Comparison of ENCODE assay signal across 27 cellular contexts in the genomic region with DNA sequence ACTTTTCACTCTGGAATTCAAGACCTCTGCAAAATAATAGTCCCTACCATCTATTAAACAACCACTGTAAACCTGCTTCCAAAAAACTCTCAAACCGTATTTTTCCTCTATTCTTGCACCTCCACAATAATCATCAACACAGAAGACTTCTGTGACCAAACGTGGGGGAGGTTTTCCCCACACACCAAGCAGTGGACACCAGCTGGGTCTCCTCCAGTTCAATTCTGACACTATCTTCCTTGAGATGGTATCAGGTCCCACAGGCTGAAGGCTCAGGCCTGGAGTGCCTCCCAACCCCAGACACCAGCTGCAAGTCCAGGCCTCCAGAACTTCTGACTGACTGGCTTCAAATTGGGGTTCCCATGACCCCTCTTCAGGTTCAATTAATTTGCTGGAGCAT.
"Had no signal": no experiment of that assay in that cellular context is flagged by ENCODE, and none has a peak within 500 bp of the region (broad histone marks: within the 10 kb centered on the region; RNA-seq: fewer than 3 reads in every experiment).

No MANE protein-coding gene starts in this region.

- H3K27ac Mint-ChIP-seq: effector memory CD8-positive, alpha-beta T cell; memory B cell; mesothelial cell of epicardium; naive B cell; natural killer cell treated with Interleukin-12 subunit alpha and Interleukin-12 subunit beta and Interleukin-15 and Interleukin-18, amount 100 ng/mL, for 72 hours; progenitor cell of endocrine pancreas; stimulated activated naive B cell treated with anti-CD40 and anti-IgM and Interleukin-4, amounts not matched to agents 10 μg/mL and 1 μg/mL and 100 μg/mL, for 72 hours; stimulated activated naive CD8-positive, alpha-beta T cell treated with anti-CD3 and anti-CD28 coated beads, Interleukin-15, Interleukin-2, amounts not matched to agents 100 ng/mL and 50 ng/mL, for 24 hours had no signal

- H3K9me3 ChIP-seq: gastrocnemius medialis, lower lobe of right lung, mucosa of descending colon, right lobe of liver, suprapubic skin, transverse colon, vagina had no signal

- H3K27ac ChIP-seq: coronary artery, gastrocnemius medialis, lower lobe of right lung, parathyroid adenoma, right lobe of liver, suprapubic skin, transverse colon, vagina had no signal

- H3K4me1 Mint-ChIP-seq: memory B cell; naive B cell; neural crest cell; stimulated activated naive B cell treated with anti-CD40 and anti-IgM and Interleukin-4, amounts not matched to agents 10 μg/mL and 1 μg/mL and 100 μg/mL, for 72 hours had no signal

- H3K27me3 ChIP-seq: gastrocnemius medialis, right lobe of liver, suprapubic skin, transverse colon, vagina had no signal

- FAIRE-seq: endometrium, small intestine had no signal

- H3K4me1 ChIP-seq: gastrocnemius medialis, lower lobe of right lung, parathyroid adenoma, right lobe of liver, suprapubic skin, transverse colon, vagina had no signal

- H3K4me3 Mint-ChIP-seq: effector memory CD8-positive, alpha-beta T cell; memory B cell; mesothelial cell of epicardium; naive B cell; natural killer cell treated with Interleukin-12 subunit alpha and Interleukin-12 subunit beta and Interleukin-15 and Interleukin-18, amount 100 ng/mL, for 72 hours; neural crest cell; stimulated activated naive B cell treated with anti-CD40 and anti-IgM and Interleukin-4, amounts not matched to agents 10 μg/mL and 1 μg/mL and 100 μg/mL, for 72 hours; stimulated activated naive CD8-positive, alpha-beta T cell treated with anti-CD3 and anti-CD28 coated beads, Interleukin-15, Interleukin-2, amounts not matched to agents 100 ng/mL and 50 ng/mL, for 24 hours had no signal

- H3K27me3 Mint-ChIP-seq: natural killer cell treated with Interleukin-12 subunit alpha and Interleukin-12 subunit beta and Interleukin-15 and Interleukin-18, amount 100 ng/mL, for 72 hours; progenitor cell of endocrine pancreas; stimulated activated naive B cell treated with anti-CD40 and anti-IgM and Interleukin-4, amounts not matched to agents 10 μg/mL and 1 μg/mL and 100 μg/mL, for 72 hours; stimulated activated naive CD8-positive, alpha-beta T cell treated with anti-CD3 and anti-CD28 coated beads, Interleukin-15, Interleukin-2, amounts not matched to agents 100 ng/mL and 50 ng/mL, for 24 hours had no signal

- H3K36me3 ChIP-seq: gastrocnemius medialis, lower lobe of right lung, right lobe of liver, suprapubic skin, transverse colon, vagina had no signal

- H3K36me3 Mint-ChIP-seq: memory B cell; mesothelial cell of epicardium; naive B cell; natural killer cell treated with Interleukin-12 subunit alpha and Interleukin-12 subunit beta and Interleukin-15 and Interleukin-18, amount 100 ng/mL, for 72 hours; stimulated activated naive B cell treated with anti-CD40 and anti-IgM and Interleukin-4, amounts not matched to agents 10 μg/mL and 1 μg/mL and 100 μg/mL, for 72 hours had no signal

- H3K9ac ChIP-seq: parathyroid adenoma had no signal

- DNase-seq: dermis blood vessel endothelial cell; effector memory CD8-positive, alpha-beta T cell; foreskin fibroblast; gastrocnemius medialis; head of caudate nucleus; left ventricle myocardium superior; lower lobe of right lung; mucosa of descending colon; naive B cell; right lobe of liver; small intestine; stimulated activated CD4-positive, alpha-beta T cell treated with anti-CD3 and anti-CD28 coated beads, Interleukin-15, amount 100 ng/mL, for 24 hours; stimulated activated CD4-positive, alpha-beta T cell treated with anti-CD3 and anti-CD28 coated beads, Interleukin-2, amount 100 ng/mL, for 48 hours; stimulated activated naive B cell treated with anti-CD40 and anti-IgM and Interleukin-4, amounts not matched to agents 10 μg/mL and 1 μg/mL and 100 μg/mL, for 72 hours; transverse colon had no signal

- H3K4me3 ChIP-seq: coronary artery, gastrocnemius medialis, lower lobe of right lung, mucosa of descending colon, right lobe of liver, suprapubic skin, transverse colon, vagina had no signal

- H2AFZ ChIP-seq: parathyroid adenoma had no signal

- H3K9me3 Mint-ChIP-seq: effector memory CD8-positive, alpha-beta T cell; memory B cell; mesothelial cell of epicardium; naive B cell; natural killer cell treated with Interleukin-12 subunit alpha and Interleukin-12 subunit beta and Interleukin-15 and Interleukin-18, amount 100 ng/mL, for 72 hours; neural crest cell; stimulated activated naive CD8-positive, alpha-beta T cell treated with anti-CD3 and anti-CD28 coated beads, Interleukin-15, Interleukin-2, amounts not matched to agents 100 ng/mL and 50 ng/mL, for 24 hours had no signal

- ATAC-seq: effector memory CD8-positive, alpha-beta T cell; esophagus mucosa; gastrocnemius medialis; left ventricle myocardium superior; lower lobe of right lung; mucosa of descending colon; natural killer cell treated with Interleukin-12 subunit alpha and Interleukin-12 subunit beta and Interleukin-15 and Interleukin-18, amount 100 ng/mL, for 72 hours; right lobe of liver; stimulated activated naive B cell treated with anti-CD40 and anti-IgM and Interleukin-4, amounts not matched to agents 10 μg/mL and 1 μg/mL and 100 μg/mL, for 72 hours had no signal

- H3K79me2 ChIP-seq: parathyroid adenoma had no signal
